Comparison of ENCODE assay signal across 15 cellular contexts in the genomic region with DNA sequence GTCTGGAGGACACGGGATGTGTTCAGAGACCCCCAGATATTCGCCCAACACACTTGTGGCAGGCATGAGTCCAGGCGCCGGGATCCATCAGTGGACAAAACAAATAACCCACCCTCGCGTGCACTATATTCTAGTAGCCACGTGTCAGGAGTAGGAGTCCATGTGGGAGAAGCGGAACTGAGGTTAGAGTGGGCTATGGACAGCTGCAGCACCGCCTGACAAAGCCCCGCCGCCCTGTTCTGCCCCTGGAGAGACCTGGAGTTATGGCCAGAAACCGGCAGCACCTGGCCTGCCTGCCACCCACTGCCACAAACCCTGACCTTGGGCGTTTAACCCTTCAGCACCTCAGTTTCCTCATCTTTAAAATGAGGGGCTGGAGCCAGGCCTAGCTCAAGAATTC.
A peak's percentile ranks its signal among the peaks of the same experiment; 100 is the strongest.
DNase-seq lines count a peak whose midpoint lies in the region; TF ChIP-seq lines count a peak whose summit lies in the region.
"Had no signal": no experiment of that assay in that cellular context is flagged by ENCODE, and none has a peak within 500 bp of the region (broad histone marks: within the 10 kb centered on the region; RNA-seq: fewer than 3 reads in every experiment).

No MANE protein-coding gene starts in this region.

- H3K9me3 ChIP-seq in right atrium auricular region: peaks cover 0 to 4% of the 10 kb centered on the region in 2 donors
- H3K9me3 ChIP-seq in neural progenitor cell (ENCODE audit: low read depth): no peaks in the 10 kb centered on the region
- no peaks in the 10 kb centered on the region for H3K9me3 ChIP-seq in OCI-LY7 (ENCODE audit: low read length)

- peaks cover 20% of the 10 kb centered on the region for H3K4me1 Mint-ChIP-seq in neural progenitor cell
- H3K4me1 Mint-ChIP-seq: CD4-positive, alpha-beta memory T cell had no signal

- peaks cover 6% of the 10 kb centered on the region for H3K27me3 Mint-ChIP-seq in neural progenitor cell (ENCODE audit: insufficient read depth, low read depth)

- no peak overlapping the region for H3K9ac ChIP-seq in neural progenitor cell

- intact Hi-C loops in cardiac septum (cut with DNase I) (no loop called here), OCI-LY7 (cut with micrococcal nuclease; ENCODE audit: unreplicated experiment) (no loop called here)

- H3K36me3 ChIP-seq in right atrium auricular region (no peaks in the 10 kb centered on the region), neural progenitor cell (no peaks in the 10 kb centered on the region), OCI-LY7 (ENCODE audit: insufficient read depth, low read length) (no peaks in the 10 kb centered on the region)

- H3K4me3 ChIP-seq in right atrium auricular region: no peak overlapping the region
- H3K4me3 ChIP-seq in neural progenitor cell: no peak overlapping the region
- H3K4me3 ChIP-seq in OCI-LY7 (ENCODE audit: low read depth, low read length, poor library complexity, severe bottlenecking): no peak overlapping the region
- H3K4me3 ChIP-seq: GM23338 had no signal

- no peak for TF ChIP-seq CTCF in right atrium auricular region (IDR thresholded peaks at IDR 0.05)
- TF ChIP-seq CTCF in VCaP (conservative IDR thresholded peaks at IDR 0.05): no peak
- no peak for TF ChIP-seq CTCF in neural progenitor cell (IDR thresholded peaks at IDR 0.05)
- TF ChIP-seq CTCF in OCI-LY7 (conservative IDR thresholded peaks at IDR 0.05; ENCODE audit: low read length): no peak

- H3K4me2 ChIP-seq in neural progenitor cell: no peak overlapping the region
- H3K4me2 ChIP-seq in OCI-LY7 (ENCODE audit: low read length): no peak overlapping the region
- H3K4me2 ChIP-seq: GM23338 had no signal

- DNase-seq in cardiac septum (ENCODE audit: low spot score): peak; percentile 55
- no peak for DNase-seq in right atrium auricular region (ENCODE audit: low spot score)
- DNase-seq in islet precursor cell: peak; percentile 23
- DNase-seq in neural progenitor cell (ENCODE audit: low spot score): no peak
- DNase-seq in OCI-LY7 (ENCODE audit: low spot score): no peak
- DNase-seq: C1 segment of cervical spinal cord; Calu3; CD4-positive, alpha-beta memory T cell; COR-L47; DMS53; DMS79 treated with DMSO at 0.1 percent for 48 hours; GF-D8; H9 had no signal

- H4K20me1 ChIP-seq in neural progenitor cell (ENCODE audit: low read depth) (no peaks in the 10 kb centered on the region), OCI-LY7 (ENCODE audit: insufficient read depth, low read length) (no peaks in the 10 kb centered on the region)

- H3K27ac ChIP-seq in right atrium auricular region (no peak overlapping the region), VCaP (peak overlapping the region; percentile 67; the same call in 1 of the 2 replicates), neural progenitor cell (no peak overlapping the region), OCI-LY7 (ENCODE audit: low read depth, low read length, poor library complexity, severe bottlenecking) (no peak overlapping the region)

- CTCF ChIA-PET in OCI-LY7 (lab: Charles Lee; ENCODE audit: unreplicated experiment): no interaction called here

- no peaks in the 10 kb centered on the region for H3K36me3 Mint-ChIP-seq in neural progenitor cell
- H3K36me3 Mint-ChIP-seq: CD4-positive, alpha-beta memory T cell had no signal

- POLR2A ChIA-PET in OCI-LY7 (lab: Charles Lee): interaction anchor here (0.6 kb wide), 1 partner anchor 936 kb away, joined by 3 read pairs; no protein-coding TSS in a partner anchor

- H3K4me1 ChIP-seq in right atrium auricular region (no peaks in the 10 kb centered on the region), neural progenitor cell (no peaks in the 10 kb centered on the region), OCI-LY7 (ENCODE audit: insufficient read depth, low read length, poor library complexity, severe bottlenecking) (no peaks in the 10 kb centered on the region)

- no peak overlapping the region for H3K27ac Mint-ChIP-seq in neural progenitor cell
- H3K27ac Mint-ChIP-seq: CD4-positive, alpha-beta memory T cell; GM23338; H9 had no signal

- H3K27me3 ChIP-seq in right atrium auricular region (no peaks in the 10 kb centered on the region), neural progenitor cell (no peaks in the 10 kb centered on the region)

- H2AFZ ChIP-seq in neural progenitor cell (replicated peaks) (no peak overlapping the region), OCI-LY7 (ENCODE audit: low read length) (no peak overlapping the region)
- H2AFZ ChIP-seq: GM23338 had no signal

- H3K9me3 Mint-ChIP-seq in neural progenitor cell: no peaks in the 10 kb centered on the region

- BruUV-seq in OCI-LY7 (replicated peaks; lab: Mats Ljungman, UMichigan): no TSS peak

- no peaks in the 10 kb centered on the region for H3K9me2 ChIP-seq in OCI-LY7 (ENCODE audit: insufficient read depth, low read length)

- H3K79me2 ChIP-seq in neural progenitor cell (ENCODE audit: low read depth): no peaks in the 10 kb centered on the region
- no peaks in the 10 kb centered on the region for H3K79me2 ChIP-seq in OCI-LY7 (ENCODE audit: insufficient read depth, low read depth, low read length)

- H3F3A ChIP-seq in neural progenitor cell (ENCODE audit: low read depth): no peaks in the 10 kb centered on the region

- no peak overlapping the region for H3K4me3 Mint-ChIP-seq in neural progenitor cell
- H3K4me3 Mint-ChIP-seq: CD4-positive, alpha-beta memory T cell; GM23338; H9 had no signal

Comparison
In these comparisons a context has a peak if more than half of its experiments do, and no peak if none do; other contexts are left out.
1. DNase-seq: peak in cardiac septum (single experiment) and islet precursor cell (single experiment); none in right atrium auricular region (single experiment), neural progenitor cell (single experiment) and OCI-LY7 (single experiment).